32 cellular contexts compared by ENCODE assay signal in genomic region chr4:581181-581580, GRCh38. TPM values are rescaled to one million over a fixed set of nuclear protein-coding genes. Genes with fewer than 3 reads are reported as not detected.
"Had no signal": no experiment of that assay in that cellular context is flagged by ENCODE, and none has a peak within 500 bp of the region (broad histone marks: within the 10 kb centered on the region; RNA-seq: fewer than 3 reads in every experiment).

No MANE protein-coding gene starts in this region.

- ATAC-seq: activated CD8-positive, alpha-beta memory T cell treated with anti-CD3 and anti-CD28 coated beads, Interleukin-2, amount 10 ng/mL, durations not matched to agents 7 days and 5 days; activated CD8-positive, alpha-beta T cell treated with anti-CD3 and anti-CD28 coated beads, Interleukin-2, amount 10 ng/mL, durations not matched to agents 7 days and 5 days; activated naive CD8-positive, alpha-beta T cell treated with anti-CD3 and anti-CD28 coated beads, Interleukin-2, amount 50 U/mL, for 24 hours had no signal

- H3K36me3 Mint-ChIP-seq: activated naive CD4-positive, alpha-beta T cell treated with anti-CD3 and anti-CD28 coated beads, Interleukin-2, amount 10 ng/mL, durations not matched to agents 7 days and 5 days had no signal

- H3K27ac Mint-ChIP-seq: activated B cell treated with CpG ODN at 0.5 μM for 24 hours; activated CD4-positive, alpha-beta memory T cell treated with anti-CD3 and anti-CD28 coated beads for 36 hours; activated CD4-positive, alpha-beta T cell treated with anti-CD3 and anti-CD28 coated beads, Interleukin-2, amount 10 ng/mL, durations not matched to agents 24 days and 14 days; activated CD8-positive, alpha-beta memory T cell treated with anti-CD3 and anti-CD28 coated beads, Interleukin-2, amount 10 ng/mL, durations not matched to agents 7 days and 5 days; activated CD8-positive, alpha-beta T cell treated with anti-CD3 and anti-CD28 coated beads, Interleukin-2, amount 10 ng/mL, durations not matched to agents 7 days and 5 days; activated naive CD4-positive, alpha-beta T cell treated with anti-CD3 and anti-CD28 coated beads, Interleukin-2, amount 10 ng/mL, durations not matched to agents 7 days and 5 days; activated naive CD4-positive, alpha-beta T cell treated with anti-CD3 and anti-CD28 coated beads, Interleukin-2, amount 50 U/mL, for 24 hours; activated naive CD8-positive, alpha-beta T cell; activated naive CD8-positive, alpha-beta T cell treated with anti-CD3 and anti-CD28 coated beads, Interleukin-2, amount 10 ng/mL, durations not matched to agents 7 days and 5 days; activated naive CD8-positive, alpha-beta T cell treated with anti-CD3 and anti-CD28 coated beads, Interleukin-2, amount 50 U/mL, for 24 hours; activated T-cell treated with anti-CD3 and anti-CD28 coated beads, Interleukin-2, amount 50 U/mL, for 24 hours; activated T-helper 2 cell treated with anti-CD3 and anti-CD28 coated beads, Interferon-gamma antibody, Interleukin-2, Interleukin-4, amounts not matched to agents 10 μg/mL and 5 μg/mL and 100 μg/mL, durations not matched to agents 14 hours and 24 hours and 36 hours; brain; T-helper 2 cell treated with Interferon-gamma antibody and Interleukin-4, amounts not matched to agents 5 μg/mL and 100 μg/mL, for 36 hours had no signal

- DNase-seq: activated B cell treated with CpG ODN at 0.5 μM for 24 hours; activated CD4-positive, alpha-beta memory T cell treated with anti-CD3 and anti-CD28 coated beads for 36 hours; activated CD4-positive, alpha-beta T cell treated with anti-CD3 and anti-CD28 coated beads for 4 hours; activated CD4-positive, alpha-beta T cell treated with anti-CD3 and anti-CD28 coated beads, Interleukin-2, amount 10 ng/mL, durations not matched to agents 24 days and 14 days; activated CD4-positive, alpha-beta T cell treated with anti-CD3 and anti-CD28 coated beads, Interleukin-2, amount 50 U/mL, for 1 hour; activated CD4-positive, alpha-beta T cell treated with anti-CD3 and anti-CD28 coated beads, Interleukin-2, amount 50 U/mL, for 4 hours; activated CD4-positive, CD25-positive, alpha-beta regulatory T cell treated with anti-CD3 and anti-CD28 coated beads, Interleukin-2, amount 50 U/mL, for 72 hours; activated CD8-positive, alpha-beta memory T cell treated with anti-CD3 and anti-CD28 coated beads, Interleukin-2, amount 10 ng/mL, durations not matched to agents 7 days and 5 days; activated CD8-positive, alpha-beta memory T cell treated with anti-CD3 and anti-CD28 coated beads, Interleukin-2, amount 50 U/mL, for 48 hours; activated CD8-positive, alpha-beta T cell treated with anti-CD3 and anti-CD28 coated beads, Interleukin-2, amount 10 ng/mL, durations not matched to agents 7 days and 5 days; activated gamma-delta T cell; activated naive CD4-positive, alpha-beta T cell treated with anti-CD3 and anti-CD28 coated beads, Interleukin-2, amount 10 ng/mL, durations not matched to agents 7 days and 5 days; activated naive CD4-positive, alpha-beta T cell treated with Interleukin-2 at 50 U/mL for 16 hours; activated naive CD8-positive, alpha-beta T cell treated with anti-CD3 and anti-CD28 coated beads, Interleukin-2, amount 10 ng/mL, durations not matched to agents 7 days and 5 days; activated naive CD8-positive, alpha-beta T cell treated with anti-CD3 and anti-CD28 coated beads, Interleukin-2, amount 50 U/mL, for 24 hours; activated T-cell treated with anti-CD3 and anti-CD28 coated beads, Interleukin-2, amount 50 U/mL, for 24 hours; activated T-cell treated with anti-CD3 and anti-CD28 coated beads, Interleukin-2, amount 50 U/mL, for 48 hours; amygdala; anterior cingulate cortex; central memory CD4-positive, alpha-beta T cell; SW 1271; T-helper 2 cell; T-helper 9 cell had no signal

- H3K4me3 Mint-ChIP-seq: activated B cell treated with CpG ODN at 0.5 μM for 24 hours; activated CD4-positive, alpha-beta memory T cell treated with anti-CD3 and anti-CD28 coated beads for 36 hours; activated CD4-positive, alpha-beta T cell treated with anti-CD3 and anti-CD28 coated beads, Interleukin-2, amount 10 ng/mL, durations not matched to agents 24 days and 14 days; activated CD8-positive, alpha-beta memory T cell treated with anti-CD3 and anti-CD28 coated beads, Interleukin-2, amount 10 ng/mL, durations not matched to agents 7 days and 5 days; activated CD8-positive, alpha-beta T cell treated with anti-CD3 and anti-CD28 coated beads, Interleukin-2, amount 10 ng/mL, durations not matched to agents 7 days and 5 days; activated naive CD4-positive, alpha-beta T cell treated with anti-CD3 and anti-CD28 coated beads, Interleukin-2, amount 10 ng/mL, durations not matched to agents 7 days and 5 days; activated naive CD4-positive, alpha-beta T cell treated with anti-CD3 and anti-CD28 coated beads, Interleukin-2, amount 50 U/mL, for 24 hours; activated naive CD8-positive, alpha-beta T cell; activated naive CD8-positive, alpha-beta T cell treated with anti-CD3 and anti-CD28 coated beads, Interleukin-2, amount 10 ng/mL, durations not matched to agents 7 days and 5 days; activated naive CD8-positive, alpha-beta T cell treated with anti-CD3 and anti-CD28 coated beads, Interleukin-2, amount 50 U/mL, for 24 hours; activated T-cell treated with anti-CD3 and anti-CD28 coated beads, Interleukin-2, amount 50 U/mL, for 24 hours; T-helper 2 cell treated with Interferon-gamma antibody and Interleukin-4, amounts not matched to agents 5 μg/mL and 100 μg/mL, for 36 hours had no signal

RNA-seq across cellular contexts. Expression of gene TMEM271, which starts 5.1 kb away (rescaled TPM):
- total RNA-seq: activated B cell treated with CpG ODN at 0.5 μM for 24 hours; activated CD4-positive, alpha-beta memory T cell treated with anti-CD3 and anti-CD28 coated beads for 36 hours; activated CD4-positive, alpha-beta T cell treated with anti-CD3 and anti-CD28 coated beads, Interleukin-2, amount 10 ng/mL, durations not matched to agents 24 days and 14 days; activated CD8-positive, alpha-beta memory T cell treated with anti-CD3 and anti-CD28 coated beads, Interleukin-2, amount 10 ng/mL, durations not matched to agents 7 days and 5 days; activated CD8-positive, alpha-beta T cell treated with anti-CD3 and anti-CD28 coated beads, Interleukin-2, amount 10 ng/mL, durations not matched to agents 7 days and 5 days; activated naive CD8-positive, alpha-beta T cell treated with anti-CD3 and anti-CD28 coated beads, Interleukin-2, amount 10 ng/mL, durations not matched to agents 7 days and 5 days; activated T-helper 2 cell treated with anti-CD3 and anti-CD28 coated beads, Interferon-gamma antibody, Interleukin-2, Interleukin-4, amounts not matched to agents 10 μg/mL and 5 μg/mL and 100 μg/mL, durations not matched to agents 14 hours and 24 hours and 36 hours; ascending aorta; bronchial epithelial cell; cardiac muscle cell; T-helper 1 cell treated with Interleukin-12 subunit alpha and Interleukin-12 subunit beta and Interleukin-4 antibody, amounts not matched to agents 30 ng/mL and 1 ng/mL, for 36 hours had no signal

RNA-seq across cellular contexts. Expression of gene PDE6B, which starts 44.2 kb away (rescaled TPM):
- total RNA-seq: ascending aorta, bronchial epithelial cell had no signal
